ENCODE assay signal across 8 cellular contexts in genomic region chr14:71497645-71498086, GRCh38.
A peak's percentile ranks its signal among the peaks of the same experiment; 100 is the strongest.
DNase-seq lines count a peak whose midpoint lies in the region; ATAC-seq and TF ChIP-seq lines count a peak whose summit lies in the region.

No MANE protein-coding gene starts in this region.

- intact Hi-C loops in activated T-helper 1 cell treated with anti-CD3 and anti-CD28 coated beads, Interleukin-12 subunit alpha, Interleukin-12 subunit beta, Interleukin-2, Interleukin-4 antibody, amounts not matched to agents 30 ng/mL and 10 ng/mL and 1 ng/mL, durations not matched to agents 14 hours and 24 hours and 36 hours (cut with micrococcal nuclease): loop anchor here (1.0 to 5.0 kb wide), 6 partner anchors 21 to 165 kb away; no protein-coding TSS in a partner anchor
- intact Hi-C loops in Right ventricle myocardium inferior (cut with DNase I): no loop called here

- no peaks in the 10 kb centered on the region for H3K27me3 Mint-ChIP-seq in activated T-helper 1 cell treated with anti-CD3 and anti-CD28 coated beads, Interleukin-12 subunit alpha, Interleukin-12 subunit beta, Interleukin-2, Interleukin-4 antibody, amounts not matched to agents 30 ng/mL and 10 ng/mL and 1 ng/mL, durations not matched to agents 14 hours and 24 hours and 36 hours (ENCODE audit: insufficient read depth)
- no peaks in the 10 kb centered on the region for H3K27me3 Mint-ChIP-seq in progenitor cell of endocrine pancreas

- no peak overlapping the region for H3K4me3 Mint-ChIP-seq in activated T-helper 1 cell treated with anti-CD3 and anti-CD28 coated beads, Interleukin-12 subunit alpha, Interleukin-12 subunit beta, Interleukin-2, Interleukin-4 antibody, amounts not matched to agents 30 ng/mL and 10 ng/mL and 1 ng/mL, durations not matched to agents 14 hours and 24 hours and 36 hours
- H3K4me3 Mint-ChIP-seq in progenitor cell of endocrine pancreas (ENCODE audit: low read depth): no peak overlapping the region

- TF ChIP-seq CTCF in progenitor cell of endocrine pancreas (IDR thresholded peaks at IDR 0.05; ENCODE audit: unreplicated experiment): no peak

- H3K27ac Mint-ChIP-seq in activated T-helper 1 cell treated with anti-CD3 and anti-CD28 coated beads, Interleukin-12 subunit alpha, Interleukin-12 subunit beta, Interleukin-2, Interleukin-4 antibody, amounts not matched to agents 30 ng/mL and 10 ng/mL and 1 ng/mL, durations not matched to agents 14 hours and 24 hours and 36 hours: no peak overlapping the region
- no peak overlapping the region for H3K27ac Mint-ChIP-seq in progenitor cell of endocrine pancreas

- peaks cover 14% of the 10 kb centered on the region for H3K36me3 Mint-ChIP-seq in activated T-helper 1 cell treated with anti-CD3 and anti-CD28 coated beads, Interleukin-12 subunit alpha, Interleukin-12 subunit beta, Interleukin-2, Interleukin-4 antibody, amounts not matched to agents 30 ng/mL and 10 ng/mL and 1 ng/mL, durations not matched to agents 14 hours and 24 hours and 36 hours (ENCODE audit: low read depth)
- peaks cover 8% of the 10 kb centered on the region for H3K36me3 Mint-ChIP-seq in progenitor cell of endocrine pancreas (ENCODE audit: insufficient read depth)

- ATAC-seq in GM19438 (IDR thresholded peaks at IDR 0.05; ENCODE audit: low read depth, unreplicated experiment): peak; percentile 53
- peak; percentile 80 for ATAC-seq in HG03354 (IDR thresholded peaks at IDR 0.05; ENCODE audit: poor library complexity, severe bottlenecking, unreplicated experiment)
- no peak for ATAC-seq in Right ventricle myocardium inferior

- peaks cover 15% of the 10 kb centered on the region for H3K4me1 Mint-ChIP-seq in activated T-helper 1 cell treated with anti-CD3 and anti-CD28 coated beads, Interleukin-12 subunit alpha, Interleukin-12 subunit beta, Interleukin-2, Interleukin-4 antibody, amounts not matched to agents 30 ng/mL and 10 ng/mL and 1 ng/mL, durations not matched to agents 14 hours and 24 hours and 36 hours (ENCODE audit: low read depth)
- H3K4me1 Mint-ChIP-seq in progenitor cell of endocrine pancreas (ENCODE audit: low read depth): peaks cover 5% of the 10 kb centered on the region

- DNase-seq in DMS153 treated with DMSO at 0.1 percent for 48 hours (lab: John Stamatoyannopoulos, UW; ENCODE audit: unreplicated experiment): peak; percentile 41
- DNase-seq in activated T-helper 1 cell treated with anti-CD3 and anti-CD28 coated beads, Interleukin-12 subunit alpha, Interleukin-12 subunit beta, Interleukin-2, Interleukin-4 antibody, amounts not matched to agents 30 ng/mL and 10 ng/mL and 1 ng/mL, durations not matched to agents 14 hours and 24 hours and 36 hours (ENCODE audit: low spot score): peak; percentile 5
- no peak for DNase-seq in cerebellar nuclear complex (lab: John Stamatoyannopoulos, UW)
- no peak for DNase-seq in Right ventricle myocardium inferior (ENCODE audit: missing footprints)
- no peak for DNase-seq in progenitor cell of endocrine pancreas (ENCODE audit: low spot score, unreplicated experiment)
- DNase-seq in stimulated activated CD4-positive, alpha-beta T cell treated with anti-CD3 and anti-CD28 coated beads, Interleukin-4, amount 100 ng/mL, for 24 hours: no peak

- peaks cover 5% of the 10 kb centered on the region for H3K9me3 Mint-ChIP-seq in activated T-helper 1 cell treated with anti-CD3 and anti-CD28 coated beads, Interleukin-12 subunit alpha, Interleukin-12 subunit beta, Interleukin-2, Interleukin-4 antibody, amounts not matched to agents 30 ng/mL and 10 ng/mL and 1 ng/mL, durations not matched to agents 14 hours and 24 hours and 36 hours
- peaks cover 4% of the 10 kb centered on the region for H3K9me3 Mint-ChIP-seq in progenitor cell of endocrine pancreas (ENCODE audit: low read depth)

Comparison
In these comparisons a context has a peak if more than half of its experiments do, and no peak if none do; other contexts are left out.
1. DNase-seq: peak in DMS153 treated with DMSO at 0.1 percent for 48 hours (single experiment) and activated T-helper 1 cell treated with anti-CD3 and anti-CD28 coated beads, Interleukin-12 subunit alpha, Interleukin-12 subunit beta, Interleukin-2, Interleukin-4 antibody, amounts not matched to agents 30 ng/mL and 10 ng/mL and 1 ng/mL, durations not matched to agents 14 hours and 24 hours and 36 hours (single experiment); none in cerebellar nuclear complex (0 of 2), Right ventricle myocardium inferior (single experiment), progenitor cell of endocrine pancreas (single experiment) and stimulated activated CD4-positive, alpha-beta T cell treated with anti-CD3 and anti-CD28 coated beads, Interleukin-4, amount 100 ng/mL, for 24 hours (single experiment).